Comparison of ENCODE assay signal across 29 cellular contexts in the genomic region with DNA sequence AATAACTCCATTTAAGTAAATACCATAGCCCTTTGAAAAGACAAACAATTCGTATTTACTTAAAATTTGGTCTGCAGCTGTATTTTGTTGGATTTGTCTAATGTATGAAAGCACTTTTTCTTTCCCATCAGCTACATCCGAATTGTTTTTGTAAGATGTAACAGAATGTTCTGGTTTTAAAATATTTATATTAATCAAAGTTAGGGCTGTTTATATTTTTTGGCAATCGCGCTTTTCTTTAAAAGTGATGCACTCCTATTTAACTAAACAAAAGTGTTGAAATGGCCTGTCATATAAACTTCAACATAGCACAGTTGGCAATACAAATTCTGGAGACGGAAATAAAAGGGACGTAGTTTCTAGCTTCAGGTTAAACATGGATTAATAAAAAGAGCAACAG.
A peak's percentile ranks its signal among the peaks of the same experiment; 100 is the strongest.
DNase-seq lines count a peak whose midpoint lies in the region; ATAC-seq, FAIRE-seq and TF ChIP-seq lines count a peak whose summit lies in the region.
"Had no signal": no experiment of that assay in that cellular context is flagged by ENCODE, and none has a peak within 500 bp of the region (broad histone marks: within the 10 kb centered on the region; RNA-seq: fewer than 3 reads in every experiment).

No MANE protein-coding gene starts in this region.

- peaks cover 3% of the 10 kb centered on the region for H3K27me3 Mint-ChIP-seq in neural progenitor cell (ENCODE audit: insufficient read depth, low read depth)

- no peaks in the 10 kb centered on the region for H3K4me1 ChIP-seq in pancreas
- H3K4me1 ChIP-seq in neural progenitor cell, result peaks cover 7% of the 10 kb centered on the region
- H3K4me1 ChIP-seq: Caco-2, SJSA1 had no signal

- H3K79me2 ChIP-seq in neural progenitor cell (ENCODE audit: low read depth), result no peaks in the 10 kb centered on the region

- H3K27ac ChIP-seq in VCaP (peak overlapping the region; percentile 6; the same call in 1 of the 2 replicates), pancreas (no peak overlapping the region), neural progenitor cell (no peak overlapping the region)
- H3K27ac ChIP-seq: SJSA1 had no signal

- H3K9me3 Mint-ChIP-seq in neural progenitor cell, result no peaks in the 10 kb centered on the region
- H3K9me3 Mint-ChIP-seq: CD8-positive, alpha-beta T cell had no signal

- intact Hi-C loops in pancreas (cut with DNase I), result no loop called here

- peaks cover 2% of the 10 kb centered on the region for H3K36me3 Mint-ChIP-seq in neural progenitor cell
- H3K36me3 Mint-ChIP-seq: CD8-positive, alpha-beta T cell had no signal

- no peak overlapping the region for H3K4me2 ChIP-seq in neural progenitor cell

- no peak overlapping the region for H2AFZ ChIP-seq in neural progenitor cell (replicated peaks)

- WGBS in pancreas, 2 donors, result 81 to 86% methylated on average over 6 of the region's 6 CpGs

- no peak overlapping the region for H3K9ac ChIP-seq in neural progenitor cell

- no peaks in the 10 kb centered on the region for H3K27me3 ChIP-seq in pancreas
- no peaks in the 10 kb centered on the region for H3K27me3 ChIP-seq in neural progenitor cell
- H3K27me3 ChIP-seq: SJSA1 had no signal

- TF ChIP-seq CTCF in VCaP (conservative IDR thresholded peaks at IDR 0.05), result no peak
- no peak for TF ChIP-seq CTCF in pancreas (IDR thresholded peaks at IDR 0.05)
- no peak for TF ChIP-seq CTCF in neural progenitor cell (IDR thresholded peaks at IDR 0.05)

- FAIRE-seq in endometrium (lab: Jason Lieb, UNC) (peak; percentile 94), pancreas (lab: Jason Lieb, UNC) (peak; percentile 81)
- FAIRE-seq: A204.1, GM12892, H1 had no signal

- no peaks in the 10 kb centered on the region for H3F3A ChIP-seq in neural progenitor cell (ENCODE audit: low read depth)

- H3K4me3 ChIP-seq in pancreas (no peak overlapping the region), neural progenitor cell (no peak overlapping the region)
- H3K4me3 ChIP-seq: SJSA1 had no signal

- no peak overlapping the region for H3K27ac Mint-ChIP-seq in neural progenitor cell
- H3K27ac Mint-ChIP-seq: CD8-positive, alpha-beta T cell had no signal

- no peaks in the 10 kb centered on the region for H3K9me3 ChIP-seq in pancreas
- no peaks in the 10 kb centered on the region for H3K9me3 ChIP-seq in neural progenitor cell (ENCODE audit: low read depth)
- H3K9me3 ChIP-seq: Caco-2, SJSA1 had no signal

- H3K36me3 ChIP-seq in pancreas, result no peaks in the 10 kb centered on the region
- no peaks in the 10 kb centered on the region for H3K36me3 ChIP-seq in neural progenitor cell
- H3K36me3 ChIP-seq: SJSA1 had no signal

- no peaks in the 10 kb centered on the region for H4K20me1 ChIP-seq in neural progenitor cell (ENCODE audit: low read depth)

- H3K4me1 Mint-ChIP-seq in neural progenitor cell, result peaks cover 47% of the 10 kb centered on the region

- no peak overlapping the region for H3K4me3 Mint-ChIP-seq in neural progenitor cell
- H3K4me3 Mint-ChIP-seq: CD8-positive, alpha-beta T cell had no signal

- DNase-seq in iris pigment epithelial cell (ENCODE audit: low read depth) (peak; percentile 11), pancreas (no peak), neural progenitor cell (ENCODE audit: low spot score) (no peak)
- DNase-seq: C1 segment of cervical spinal cord; Caco-2; CD8-positive, alpha-beta T cell; DMS79; EL; GF-D8; HCEC 1CT; NCI-H1048; NCI-H1417 treated with DMSO at 0.1 percent for 48 hours; NCI-H1694 treated with DMSO at 0.1 percent for 48 hours; NCI-H2081; NCI-H2171; NCI-H226; NCI-H510A; NCI-H69; Right ventricle myocardium superior; RPMI8226 had no signal

- no peak for ATAC-seq in pancreas
- ATAC-seq in GM21390 (IDR thresholded peaks at IDR 0.05; ENCODE audit: unreplicated experiment), result no peak
- ATAC-seq in HG03342 (IDR thresholded peaks at IDR 0.05; ENCODE audit: unreplicated experiment), result no peak
- no peak for ATAC-seq in HG03432 (IDR thresholded peaks at IDR 0.05; ENCODE audit: unreplicated experiment)
- ATAC-seq: CD8-positive, alpha-beta T cell had no signal
